ENCODE assay signal across 14 cellular contexts in the genomic region with DNA sequence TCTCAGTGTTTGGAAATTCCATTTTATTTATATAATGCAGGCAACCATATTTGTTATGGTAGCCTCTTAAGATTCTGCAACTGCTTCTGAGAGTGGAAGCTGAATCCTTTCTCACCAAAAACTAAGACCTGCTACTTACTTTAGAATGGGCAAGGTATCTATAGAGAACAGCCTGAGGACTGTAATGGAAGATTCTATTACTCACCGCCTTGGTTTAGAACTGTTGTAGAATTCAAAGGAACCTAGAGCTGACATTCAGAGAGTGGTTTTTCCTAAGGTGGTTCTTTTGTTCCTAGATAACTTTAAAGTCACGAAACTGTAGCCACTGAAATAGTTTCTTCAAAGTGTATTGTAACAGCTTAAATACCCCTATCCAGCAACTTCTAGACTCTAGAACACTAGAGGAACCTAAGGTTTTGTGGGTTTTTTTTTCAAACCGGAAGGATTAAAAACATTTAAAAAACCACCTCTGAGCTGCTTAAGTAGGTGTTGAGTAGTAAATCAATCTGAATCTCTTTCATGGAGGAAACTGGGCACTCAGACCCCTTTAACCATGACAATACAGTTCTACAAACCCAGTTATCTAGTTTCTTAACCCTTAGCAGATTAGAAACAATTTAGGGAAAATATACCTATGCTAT. TPM values are rescaled to one million over a fixed set of nuclear protein-coding genes. Genes with fewer than 3 reads are reported as not detected.
DNase-seq lines count a peak whose midpoint lies in the region; ATAC-seq and TF ChIP-seq lines count a peak whose summit lies in the region.
"Had no signal": no experiment of that assay in that cellular context is flagged by ENCODE, and none has a peak within 500 bp of the region (broad histone marks: within the 10 kb centered on the region; RNA-seq: fewer than 3 reads in every experiment).

No MANE protein-coding gene starts in this region.

- H3K27ac ChIP-seq in dorsolateral prefrontal cortex, result peak overlapping the region in 40 of 59 donors; percentile 24 to 85 (median 67)

- H3K27me3 Mint-ChIP-seq in activated naive CD4-positive, alpha-beta T cell treated with anti-CD3 and anti-CD28 coated beads, Interleukin-2, amount 50 U/mL, for 24 hours, result no peaks in the 10 kb centered on the region
- no peaks in the 10 kb centered on the region for H3K27me3 Mint-ChIP-seq in T-helper 2 cell treated with Interferon-gamma antibody and Interleukin-4, amounts not matched to agents 5 μg/mL and 100 μg/mL, for 36 hours (ENCODE audit: low read depth)
- H3K27me3 Mint-ChIP-seq in stimulated activated naive CD8-positive, alpha-beta T cell treated with anti-CD3 and anti-CD28 coated beads, Interleukin-15, amount 100 ng/mL, for 72 hours, result no peaks in the 10 kb centered on the region

- no peak for DNase-seq in activated naive CD4-positive, alpha-beta T cell treated with anti-CD3 and anti-CD28 coated beads, Interleukin-2, amount 50 U/mL, for 16 hours
- no peak for DNase-seq in T-helper 2 cell treated with Interferon-gamma antibody and Interleukin-4, amounts not matched to agents 5 μg/mL and 100 μg/mL, for 36 hours (ENCODE audit: low spot score)
- DNase-seq in dorsolateral prefrontal cortex (no peak), foreskin fibroblast (no peak)
- no peak for DNase-seq in stimulated activated naive CD8-positive, alpha-beta T cell treated with anti-CD3 and anti-CD28 coated beads, Interleukin-15, amount 100 ng/mL, for 72 hours
- no peak for DNase-seq in stimulated activated CD4-positive, alpha-beta T cell treated with anti-CD3 and anti-CD28 coated beads, Interleukin-4, amount 100 ng/mL, for 4 hours
- DNase-seq: EL, head of caudate nucleus, NCI-H2029, substantia nigra, SW 1271 had no signal

- peak overlapping the region; percentile 82 for H3K4me3 Mint-ChIP-seq in activated naive CD4-positive, alpha-beta T cell treated with anti-CD3 and anti-CD28 coated beads, Interleukin-2, amount 50 U/mL, for 24 hours
- peak overlapping the region; percentile 71 for H3K4me3 Mint-ChIP-seq in T-helper 2 cell treated with Interferon-gamma antibody and Interleukin-4, amounts not matched to agents 5 μg/mL and 100 μg/mL, for 36 hours
- H3K4me3 Mint-ChIP-seq in stimulated activated naive CD8-positive, alpha-beta T cell treated with anti-CD3 and anti-CD28 coated beads, Interleukin-15, amount 100 ng/mL, for 72 hours, result peak overlapping the region; percentile 50 to 56

- H3K36me3 Mint-ChIP-seq in activated naive CD4-positive, alpha-beta T cell treated with anti-CD3 and anti-CD28 coated beads, Interleukin-2, amount 50 U/mL, for 24 hours, result peaks cover 40% of the 10 kb centered on the region
- H3K36me3 Mint-ChIP-seq in T-helper 2 cell treated with Interferon-gamma antibody and Interleukin-4, amounts not matched to agents 5 μg/mL and 100 μg/mL, for 36 hours (ENCODE audit: low read depth), result peaks cover 69% of the 10 kb centered on the region

- intact Hi-C loops in dorsolateral prefrontal cortex (cut with DNase I), result loop anchor here (5.0 to 10.0 kb wide), 2 partner anchors 275 to 297 kb away; a partner anchor contains a TSS

- H3K9me3 Mint-ChIP-seq in activated naive CD4-positive, alpha-beta T cell treated with anti-CD3 and anti-CD28 coated beads, Interleukin-2, amount 50 U/mL, for 24 hours, result peaks cover 6% of the 10 kb centered on the region
- peaks cover 4% of the 10 kb centered on the region for H3K9me3 Mint-ChIP-seq in T-helper 2 cell treated with Interferon-gamma antibody and Interleukin-4, amounts not matched to agents 5 μg/mL and 100 μg/mL, for 36 hours
- H3K9me3 Mint-ChIP-seq in stimulated activated naive CD8-positive, alpha-beta T cell treated with anti-CD3 and anti-CD28 coated beads, Interleukin-15, amount 100 ng/mL, for 72 hours, result peaks cover 0 to 7% of the 10 kb centered on the region in 2 donors

- TF ChIP-seq CTCF in dorsolateral prefrontal cortex (IDR thresholded peaks at IDR 0.05 in 54 of 56, conservative IDR thresholded peaks at IDR 0.05 in 2 of 56; ENCODE audit: low read depth in 1 of 56, partially characterized antibody in 56 of 56) (no peak), foreskin fibroblast (IDR thresholded peaks at IDR 0.05; ENCODE audit: low read depth, low read length) (no peak)

- peak overlapping the region; percentile 94 for H3K27ac Mint-ChIP-seq in activated naive CD4-positive, alpha-beta T cell treated with anti-CD3 and anti-CD28 coated beads, Interleukin-2, amount 50 U/mL, for 24 hours
- H3K27ac Mint-ChIP-seq in T-helper 2 cell treated with Interferon-gamma antibody and Interleukin-4, amounts not matched to agents 5 μg/mL and 100 μg/mL, for 36 hours, result peak overlapping the region; percentile 88
- H3K27ac Mint-ChIP-seq in stimulated activated naive CD8-positive, alpha-beta T cell treated with anti-CD3 and anti-CD28 coated beads, Interleukin-15, amount 100 ng/mL, for 72 hours, result peak overlapping the region; percentile 81 to 88

- H3K4me1 Mint-ChIP-seq in activated naive CD4-positive, alpha-beta T cell treated with anti-CD3 and anti-CD28 coated beads, Interleukin-2, amount 50 U/mL, for 24 hours, result peaks cover 71% of the 10 kb centered on the region
- peaks cover 53% of the 10 kb centered on the region for H3K4me1 Mint-ChIP-seq in T-helper 2 cell treated with Interferon-gamma antibody and Interleukin-4, amounts not matched to agents 5 μg/mL and 100 μg/mL, for 36 hours (ENCODE audit: low read depth)
- peaks cover 78% of the 10 kb centered on the region for H3K4me1 Mint-ChIP-seq in stimulated activated naive CD8-positive, alpha-beta T cell treated with anti-CD3 and anti-CD28 coated beads, Interleukin-15, amount 100 ng/mL, for 72 hours

- no peak overlapping the region for H3K4me3 ChIP-seq in dorsolateral prefrontal cortex
- H3K4me3 ChIP-seq in foreskin fibroblast (ENCODE audit: low read depth in 1 of 2, low read length in 2 of 2), result no peak overlapping the region
- H3K4me3 ChIP-seq: HAP-1 had no signal

- no peaks in the 10 kb centered on the region for H3K27me3 ChIP-seq in dorsolateral prefrontal cortex

- peak; percentile 39 for ATAC-seq in stimulated activated naive CD8-positive, alpha-beta T cell treated with anti-CD3 and anti-CD28 coated beads, Interleukin-15, amount 100 ng/mL, for 72 hours
- ATAC-seq in GM18520 (IDR thresholded peaks at IDR 0.05; ENCODE audit: unreplicated experiment), result no peak

RNA-seq across cellular contexts. Expression of a gene that starts 4.2 kb away (rescaled TPM):
- 10 to 100 TPM in 118 of 120 experiments, 1 to 10 TPM in 2; 8.3 to 27.8 (median 17.5) TPM for total RNA-seq in dorsolateral prefrontal cortex

RNA-seq across cellular contexts. Expression of a gene that starts 5.4 kb away (rescaled TPM):
- total RNA-seq in dorsolateral prefrontal cortex, result 10 to 100 TPM in 85 of 120 experiments, 1 to 10 TPM in 35; 6.1 to 28.8 (median 11.4) TPM
